ENCODE assay signal across 1 cellular context in the genomic region with DNA sequence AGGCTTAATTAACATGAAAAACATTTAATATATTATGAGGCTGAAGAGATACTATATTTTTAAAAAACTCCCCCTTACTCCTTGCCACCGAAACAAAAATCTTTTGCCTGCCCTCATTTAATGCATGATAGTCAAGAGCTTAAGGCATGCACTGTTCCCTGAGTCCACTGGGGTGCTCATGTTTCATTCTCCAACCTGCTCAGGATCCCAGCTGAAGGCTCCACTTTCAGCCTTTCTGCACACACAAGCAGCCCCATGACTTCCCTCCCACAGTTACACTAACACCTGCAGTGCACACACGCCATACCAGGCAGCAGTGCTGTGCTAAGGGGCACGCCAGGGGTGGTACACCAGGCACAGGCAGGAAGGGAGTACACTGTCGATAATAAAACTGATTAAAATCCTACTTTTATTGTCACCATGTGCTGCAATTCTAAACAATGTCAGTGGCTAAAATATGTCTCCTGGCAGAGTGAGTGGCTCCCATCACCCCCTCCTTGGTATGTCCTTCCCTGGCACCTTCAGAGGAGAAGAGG.
TF ChIP-seq lines count a peak whose summit lies in the region.

No MANE protein-coding gene starts in this region.

TF ChIP-seq in H1, 55 proteins besides CTCF, POLR2A, EP300 and RAD21:
- TF ChIP-seq SP1 (IDR thresholded peaks at IDR 0.05; ENCODE audit: low read depth, low read length) = no peak
- TF ChIP-seq SUZ12 (IDR thresholded peaks at IDR 0.05; ENCODE audit: low read length) = no peak
- no peak for TF ChIP-seq SIX5 (IDR thresholded peaks at IDR 0.05; ENCODE audit: low read depth, low read length)
- TF ChIP-seq CHD1 (IDR thresholded peaks at IDR 0.05; ENCODE audit: low read depth, low read length) = no peak
